In genomic region chr16:56102159-56102798, GRCh38 we compare ENCODE assay signal across 10 cellular contexts.
A peak's percentile ranks its signal among the peaks of the same experiment; 100 is the strongest.
DNase-seq lines count a peak whose midpoint lies in the region; ATAC-seq and TF ChIP-seq lines count a peak whose summit lies in the region.
"Had no signal": no experiment of that assay in that cellular context is flagged by ENCODE, and none has a peak within 500 bp of the region (broad histone marks: within the 10 kb centered on the region; RNA-seq: fewer than 3 reads in every experiment).

No MANE protein-coding gene starts in this region.

- no peaks in the 10 kb centered on the region for H3K27me3 ChIP-seq in GM23338 (ENCODE audit: insufficient read depth)
- no peaks in the 10 kb centered on the region for H3K27me3 ChIP-seq in CD8-positive, alpha-beta T cell (ENCODE audit: insufficient read depth, low read length)

- H3K9me3 Mint-ChIP-seq in GM23338, result no peaks in the 10 kb centered on the region
- no peaks in the 10 kb centered on the region for H3K9me3 Mint-ChIP-seq in CD8-positive, alpha-beta T cell

- H3K9me2 ChIP-seq in GM23338 (ENCODE audit: insufficient read depth), result peaks cover 13% of the 10 kb centered on the region; the same call in 1 of the 2 replicates

- H3K79me2 ChIP-seq in GM23338 (replicated peaks; ENCODE audit: insufficient read depth), result no peaks in the 10 kb centered on the region

- no peak overlapping the region for H3K4me3 ChIP-seq in GM23338
- H3K4me3 ChIP-seq in CD8-positive, alpha-beta T cell (ENCODE audit: low read depth, low read length), result no peak overlapping the region

- no peak overlapping the region for H3K4me3 Mint-ChIP-seq in GM23338
- H3K4me3 Mint-ChIP-seq in CD8-positive, alpha-beta T cell, result no peak overlapping the region

- no peaks in the 10 kb centered on the region for H3K9me3 ChIP-seq in CD8-positive, alpha-beta T cell (ENCODE audit: low read length)

- H3K27ac ChIP-seq in GM23338 (ENCODE audit: low read depth), result no peak overlapping the region
- H3K27ac ChIP-seq in CD8-positive, alpha-beta T cell (ENCODE audit: low read depth, low read length), result no peak overlapping the region

- H3K36me3 Mint-ChIP-seq in GM23338 (ENCODE audit: low read depth), result no peaks in the 10 kb centered on the region
- no peaks in the 10 kb centered on the region for H3K36me3 Mint-ChIP-seq in CD8-positive, alpha-beta T cell

- no peaks in the 10 kb centered on the region for H3K36me3 ChIP-seq in GM23338 (ENCODE audit: insufficient read depth)
- no peaks in the 10 kb centered on the region for H3K36me3 ChIP-seq in CD8-positive, alpha-beta T cell (ENCODE audit: insufficient read depth, low read length)

- intact Hi-C loops in sciatic nerve (cut with DNase I), result no loop called here
- intact Hi-C loops in CD8-positive, alpha-beta T cell (cut with DNase I, micrococcal nuclease), result no loop called here

- H3K27ac Mint-ChIP-seq in GM23338, result no peak overlapping the region
- H3K27ac Mint-ChIP-seq in CD8-positive, alpha-beta T cell, result no peak overlapping the region

- ATAC-seq in GM23338 (peak; percentile 58), sciatic nerve (peak; percentile 78)
- ATAC-seq in CD8-positive, alpha-beta T cell, result no peak

- H4K20me1 ChIP-seq in GM23338 (replicated peaks; ENCODE audit: insufficient read depth), result no peaks in the 10 kb centered on the region

- no peaks in the 10 kb centered on the region for H3F3A ChIP-seq in GM23338 (replicated peaks; ENCODE audit: low read depth)

- DNase-seq in GM23338 (ENCODE audit: low spot score) (peak; percentile 11), SK-N-DZ (ENCODE audit: low spot score) (peak; percentile 88), hypothalamus (lab: John Stamatoyannopoulos, UW) (peak in 43 of 51 donors; percentile 4 to 83 (median 36)), sciatic nerve (ENCODE audit: low spot score) (no peak), GM13977 (ENCODE audit: low spot score) (no peak), MV-4-11 (lab: John Stamatoyannopoulos, UW) (no peak), T1000 (lab: John Stamatoyannopoulos, UW) (no peak)
- no peak for DNase-seq in CD8-positive, alpha-beta T cell
- DNase-seq: Calu3, OCI-M1 had no signal

- H3K27me3 Mint-ChIP-seq in GM23338 (ENCODE audit: insufficient read depth, low read depth, poor library complexity), result peaks cover 5% of the 10 kb centered on the region
- peaks cover 8% of the 10 kb centered on the region for H3K27me3 Mint-ChIP-seq in CD8-positive, alpha-beta T cell (ENCODE audit: low read depth)

- CTCF ChIA-PET in CD8-positive, alpha-beta T cell (lab: Charles Lee), result no interaction called here

- TF ChIP-seq CTCF in GM23338 (conservative IDR thresholded peaks at IDR 0.05; ENCODE audit: low read depth in 2 of 2), result no peak
- TF ChIP-seq CTCF in GM13977 (IDR thresholded peaks at IDR 0.05; ENCODE audit: extremely low read depth, insufficient read depth, missing control alignments), result no peak
- TF ChIP-seq CTCF in CD8-positive, alpha-beta T cell (IDR thresholded peaks at IDR 0.05), result no peak

- H3K4me2 ChIP-seq in GM23338, result no peak overlapping the region; the same call in 1 of the 2 replicates

- H3K4me1 ChIP-seq in GM23338 (ENCODE audit: insufficient read depth), result peaks cover 10% of the 10 kb centered on the region
- H3K4me1 ChIP-seq in CD8-positive, alpha-beta T cell (ENCODE audit: insufficient read depth, low read length), result no peaks in the 10 kb centered on the region

- POLR2A ChIA-PET in CD8-positive, alpha-beta T cell (lab: Charles Lee), result no interaction called here

- peak overlapping the region; percentile 90 for H2AFZ ChIP-seq in GM23338

- H3K4me1 Mint-ChIP-seq in GM23338, result peaks cover 15% of the 10 kb centered on the region
- no peaks in the 10 kb centered on the region for H3K4me1 Mint-ChIP-seq in CD8-positive, alpha-beta T cell (ENCODE audit: low read depth)

- in situ Hi-C loops in GM13977 (cut with MboI; ENCODE audit: low pct_unique_long_range_greater_than_20kb, low sequenced_read_pairs, unreplicated experiment), result no loop called here

TF ChIP-seq in GM23338, 12 proteins besides CTCF, POLR2A, EP300 and RAD21:
- TF ChIP-seq ETS1 (IDR thresholded peaks at IDR 0.05) (no peak), ZNF462 (CRISPR knock-in tag; IDR thresholded peaks at IDR 0.05) (no peak), EZH2phosphoT487 (IDR thresholded peaks at IDR 0.05; ENCODE audit: unreplicated experiment) (no peak)
TF ChIP-seq in GM23338: peak in this region for 0.

Comparison
In these comparisons a context has a peak if more than half of its experiments do, and no peak if none do; other contexts are left out.
1. DNase-seq: peak in GM23338 (single experiment), SK-N-DZ (single experiment) and hypothalamus (43 of 51); none in sciatic nerve (single experiment), GM13977 (single experiment), MV-4-11 (single experiment), T1000 (single experiment) and CD8-positive, alpha-beta T cell (0 of 7).